Comparison of ENCODE assay signal across 16 cellular contexts in genomic region chr11:117044287-117045035, GRCh38. TPM values are rescaled to one million over a fixed set of nuclear protein-coding genes. Genes with fewer than 3 reads are reported as not detected.
DNase-seq lines count a peak whose midpoint lies in the region; ATAC-seq and TF ChIP-seq lines count a peak whose summit lies in the region.
"Had no signal": no experiment of that assay in that cellular context is flagged by ENCODE, and none has a peak within 500 bp of the region (broad histone marks: within the 10 kb centered on the region; RNA-seq: fewer than 3 reads in every experiment).

No MANE protein-coding gene starts in this region.

- no peak for ATAC-seq in activated T-helper 17 cell treated with anti-CD3 and anti-CD28 coated beads, Interleukin-2, amount 50 U/mL, for 72 hours (replicated peaks)
- no peak for ATAC-seq in HG02610 (IDR thresholded peaks at IDR 0.05; ENCODE audit: unreplicated experiment)

- H3K4me2 ChIP-seq in GM23248 (ENCODE audit: unreplicated experiment) (peak overlapping the region; percentile 43), fibroblast of lung (ENCODE audit: extremely low read depth, insufficient read depth, low read length) (peak overlapping the region; percentile 63), osteoblast (ENCODE audit: insufficient read depth, low read length) (peak overlapping the region; percentile 41)

- H3K79me2 ChIP-seq in GM23248 (ENCODE audit: insufficient read depth), result peaks cover 89% of the 10 kb centered on the region
- H3K79me2 ChIP-seq in fibroblast of lung (ENCODE audit: control insufficient read depth, insufficient read depth, low read length), result peaks cover 8% of the 10 kb centered on the region
- peaks cover 83% of the 10 kb centered on the region for H3K79me2 ChIP-seq in osteoblast (ENCODE audit: insufficient read depth, low read length)

- H3K27me3 ChIP-seq in GM23248 (replicated peaks; ENCODE audit: insufficient read depth), result no peaks in the 10 kb centered on the region
- H3K27me3 ChIP-seq in fibroblast of lung (ENCODE audit: control insufficient read depth, insufficient read depth, low read length), result no peaks in the 10 kb centered on the region
- no peaks in the 10 kb centered on the region for H3K27me3 ChIP-seq in osteoblast (ENCODE audit: insufficient read depth, low read length)
- H3K27me3 ChIP-seq: BE2C had no signal

- H3K9me3 ChIP-seq in GM23248 (ENCODE audit: low read depth), result no peaks in the 10 kb centered on the region
- H3K9me3 ChIP-seq in fibroblast of lung (ENCODE audit: control insufficient read depth, insufficient read depth, low read depth, low read length), result no peaks in the 10 kb centered on the region
- no peaks in the 10 kb centered on the region for H3K9me3 ChIP-seq in osteoblast (ENCODE audit: low read depth, low read length)
- H3K9me3 ChIP-seq: BE2C had no signal

- TF ChIP-seq CTCF in fibroblast of lung (conservative IDR thresholded peaks at IDR 0.05 in 1 of 2, IDR thresholded peaks at IDR 0.05 in 1 of 2; ENCODE audit: low read depth in 1 of 2, low read length in 2 of 2), result no peak
- no peak for TF ChIP-seq CTCF in osteoblast (IDR thresholded peaks at IDR 0.05; ENCODE audit: extremely low read depth, low read depth, low read length)
- no peak for TF ChIP-seq CTCF in foreskin fibroblast (IDR thresholded peaks at IDR 0.05; ENCODE audit: low read depth, low read length)

- WGBS in GM23248 (ENCODE audit: low coverage in 1 of 2, low lambda C conversion rate in 2 of 2, missing lambda C conversion rate in 2 of 2), 2 experiments, result 71 to 75% methylated on average over 7 of the region's 7 CpGs

- peaks cover 13% of the 10 kb centered on the region for H3K36me3 Mint-ChIP-seq in activated T-helper 17 cell treated with anti-CD3 and anti-CD28 coated beads, Interleukin-2, amount 50 U/mL, for 72 hours (ENCODE audit: low read depth)

- no peak overlapping the region for H3K27ac ChIP-seq in GM23248
- H3K27ac ChIP-seq in fibroblast of lung (ENCODE audit: insufficient read depth, low read length), result no peak overlapping the region
- H3K27ac ChIP-seq in osteoblast (ENCODE audit: low read depth, low read length), result peak overlapping the region; percentile 21
- H3K27ac ChIP-seq: RWPE1 had no signal

- in situ Hi-C loops in GM23248 (cut with MboI), result no loop called here

- H3K27ac Mint-ChIP-seq in activated T-helper 17 cell treated with anti-CD3 and anti-CD28 coated beads, Interleukin-2, amount 50 U/mL, for 72 hours, result peak overlapping the region; percentile 72
- H3K27ac Mint-ChIP-seq: activated CD4-positive, alpha-beta memory T cell treated with anti-CD3 and anti-CD28 coated beads for 36 hours had no signal

- no peaks in the 10 kb centered on the region for H3K27me3 Mint-ChIP-seq in activated T-helper 17 cell treated with anti-CD3 and anti-CD28 coated beads, Interleukin-2, amount 50 U/mL, for 72 hours
- H3K27me3 Mint-ChIP-seq: activated CD4-positive, alpha-beta memory T cell treated with anti-CD3 and anti-CD28 coated beads for 36 hours had no signal

- H3K36me3 ChIP-seq in GM23248 (ENCODE audit: low read depth), result no peaks in the 10 kb centered on the region
- no peaks in the 10 kb centered on the region for H3K36me3 ChIP-seq in fibroblast of lung (ENCODE audit: control insufficient read depth, insufficient read depth, low read length)
- no peaks in the 10 kb centered on the region for H3K36me3 ChIP-seq in osteoblast (ENCODE audit: insufficient read depth, low read length)
- H3K36me3 ChIP-seq: BE2C had no signal

- H3F3A ChIP-seq in GM23248 (ENCODE audit: insufficient read depth), result peaks cover 9% of the 10 kb centered on the region; the same call in 1 of the 2 replicates

- H3K4me3 ChIP-seq in GM23248 (no peak overlapping the region), fibroblast of lung (replicated peaks in 1 of 4; ENCODE audit: control extremely low read depth in 1 of 4, insufficient read depth in 1 of 4, low read depth in 3 of 4, low read length in 4 of 4) (peak overlapping the region in 1 of 4 experiments; percentile 1), osteoblast (ENCODE audit: insufficient read depth, low read length) (no peak overlapping the region), foreskin fibroblast (ENCODE audit: low read depth in 1 of 2, low read length in 2 of 2) (peak overlapping the region in 1 of 2 donors; percentile 36)

- peaks cover 55% of the 10 kb centered on the region for H3K4me1 Mint-ChIP-seq in activated T-helper 17 cell treated with anti-CD3 and anti-CD28 coated beads, Interleukin-2, amount 50 U/mL, for 72 hours

- peaks cover 8% of the 10 kb centered on the region; the same call in 1 of the 2 replicates for H4K20me1 ChIP-seq in GM23248 (ENCODE audit: insufficient read depth)
- H4K20me1 ChIP-seq in fibroblast of lung (ENCODE audit: control insufficient read depth, extremely low read depth, insufficient read depth, low read length), result no peaks in the 10 kb centered on the region
- peaks cover 47% of the 10 kb centered on the region for H4K20me1 ChIP-seq in osteoblast (ENCODE audit: insufficient read depth, low read length)

- no peaks in the 10 kb centered on the region for H3K9me3 Mint-ChIP-seq in activated T-helper 17 cell treated with anti-CD3 and anti-CD28 coated beads, Interleukin-2, amount 50 U/mL, for 72 hours
- H3K9me3 Mint-ChIP-seq: activated CD4-positive, alpha-beta memory T cell treated with anti-CD3 and anti-CD28 coated beads for 36 hours had no signal

- no peak overlapping the region for H3K9ac ChIP-seq in GM23248
- H3K9ac ChIP-seq in fibroblast of lung (ENCODE audit: insufficient read depth, low read length), result no peak overlapping the region

- peaks cover 29% of the 10 kb centered on the region for H3K4me1 ChIP-seq in GM23248 (ENCODE audit: insufficient read depth)
- peaks cover 3% of the 10 kb centered on the region for H3K4me1 ChIP-seq in fibroblast of lung (ENCODE audit: control insufficient read depth, extremely low read depth, insufficient read depth, low read length)
- H3K4me1 ChIP-seq in osteoblast (ENCODE audit: insufficient read depth, low read length), result peaks cover 34% of the 10 kb centered on the region

- DNase-seq in GM23248 (no peak), fibroblast of lung (ENCODE audit: low read depth in 2 of 2) (no peak), osteoblast (ENCODE audit: insufficient read length, low spot score, missing footprints) (no peak), foreskin fibroblast (no peak), DMS153 treated with DMSO at 0.1 percent for 48 hours (lab: John Stamatoyannopoulos, UW; ENCODE audit: unreplicated experiment) (no peak), inferior parietal cortex (ENCODE audit: extremely low spot score) (no peak)
- DNase-seq: activated CD4-positive, alpha-beta memory T cell treated with anti-CD3 and anti-CD28 coated beads for 36 hours; activated gamma-delta T cell treated with Interleukin-2 at 50 U/mL for 16 hours; BE2C; DMS79 treated with DMSO at 0.1 percent for 48 hours; erythroblast; NCI-H1694; NCI-H526 treated with DMSO at 0.1 percent for 48 hours had no signal

- H3K9me2 ChIP-seq in GM23248 (ENCODE audit: insufficient read depth), result no peaks in the 10 kb centered on the region

- H3K4me3 Mint-ChIP-seq in activated T-helper 17 cell treated with anti-CD3 and anti-CD28 coated beads, Interleukin-2, amount 50 U/mL, for 72 hours, result peak overlapping the region; percentile 40
- H3K4me3 Mint-ChIP-seq: activated CD4-positive, alpha-beta memory T cell treated with anti-CD3 and anti-CD28 coated beads for 36 hours had no signal

- H2AFZ ChIP-seq in GM23248, result no peak overlapping the region
- no peak overlapping the region for H2AFZ ChIP-seq in fibroblast of lung (ENCODE audit: low read length)
- no peak overlapping the region for H2AFZ ChIP-seq in osteoblast (ENCODE audit: low read length)

RNA-seq across cellular contexts. Expression of gene SIK3, which starts 53.8 kb away (rescaled TPM):
- total RNA-seq in GM23248 (2014; rRNA removed; shearing (Covaris generic)), result 13.3 and 15.5 TPM in 2 replicates
- polyA plus RNA-seq in GM23248 (2016; fragmentation: Nextera tagmentation; extraction: Ambion mirVana) (3.9 and 4.2 TPM in 2 replicates), fibroblast of lung (7.1 and 9.7 TPM in 2 replicates)
- 10 to 100 TPM; 41.9 to 55.7 TPM for total RNA-seq in activated T-helper 17 cell treated with anti-CD3 and anti-CD28 coated beads, Interleukin-2, amount 50 U/mL, for 72 hours
- total RNA-seq in fibroblast of lung (11.8 and 22.8 TPM in 2 replicates), osteoblast (24.8 and 25.7 TPM in 2 replicates)
- 11.7 and 13.1 TPM in 2 replicates for polyA plus RNA-seq in fibroblast of lung (2012)
- 35.1 and 35.2 TPM in 2 replicates for polyA minus RNA-seq in fibroblast of lung (ENCODE audit: low replicate concordance)
